ENCODE assay signal across 15 cellular contexts in genomic region chr17:66492080-66492479, GRCh38.
DNase-seq lines count a peak whose midpoint lies in the region; ATAC-seq and TF ChIP-seq lines count a peak whose summit lies in the region.
"Had no signal": no experiment of that assay in that cellular context is flagged by ENCODE, and none has a peak within 500 bp of the region (broad histone marks: within the 10 kb centered on the region; RNA-seq: fewer than 3 reads in every experiment).

No MANE protein-coding gene starts in this region.

- H2BK15ac ChIP-seq in mesendoderm (replicated peaks; ENCODE audit: low read depth) = no peak overlapping the region

- H3K4me1 ChIP-seq in GM23338 (ENCODE audit: insufficient read depth) (peaks cover 23% of the 10 kb centered on the region), mesendoderm (ENCODE audit: control insufficient read depth, low read depth, low read length) (peaks cover 6% of the 10 kb centered on the region)

- peak overlapping the region; percentile 43 for H4K8ac ChIP-seq in mesendoderm (ENCODE audit: low read depth, low read length)

- H3K9me2 ChIP-seq in GM23338 (ENCODE audit: insufficient read depth) = no peaks in the 10 kb centered on the region

- H2BK5ac ChIP-seq in mesendoderm (ENCODE audit: low read length) = no peak overlapping the region

- no peaks in the 10 kb centered on the region; the same call in 1 of the 2 replicates for H4K20me1 ChIP-seq in GM23338 (replicated peaks; ENCODE audit: insufficient read depth)

- H3K9me3 Mint-ChIP-seq in activated CD4-positive, alpha-beta T cell treated with anti-CD3 and anti-CD28 coated beads for 36 hours (ENCODE audit: low read depth) = no peaks in the 10 kb centered on the region
- H3K9me3 Mint-ChIP-seq in GM23338 = no peaks in the 10 kb centered on the region
- H3K9me3 Mint-ChIP-seq in activated T-helper 1 cell treated with anti-CD3 and anti-CD28 coated beads, Interleukin-12 subunit alpha, Interleukin-12 subunit beta, Interleukin-2, Interleukin-4 antibody, amounts not matched to agents 30 ng/mL and 10 ng/mL and 1 ng/mL, durations not matched to agents 14 hours and 24 hours and 36 hours = no peaks in the 10 kb centered on the region

- no peak overlapping the region for H3K23ac ChIP-seq in mesendoderm (ENCODE audit: low read length)

- H4K5ac ChIP-seq in mesendoderm (ENCODE audit: low read length) = no peak overlapping the region

- no peak for DNase-seq in activated CD4-positive, alpha-beta T cell treated with anti-CD3 and anti-CD28 coated beads for 36 hours
- DNase-seq in activated CD4-positive, alpha-beta T cell treated with anti-CD3 and anti-CD28 coated beads for 1 hour = no peak
- DNase-seq in GM23338 (ENCODE audit: low spot score) (no peak), mesendoderm (no peak), SW 1271 (lab: John Stamatoyannopoulos, UW) (no peak), OCI-M1 (lab: John Stamatoyannopoulos, UW) (no peak), occipital lobe (lab: John Stamatoyannopoulos, UW) (no peak)
- no peak for DNase-seq in activated T-helper 1 cell treated with anti-CD3 and anti-CD28 coated beads, Interleukin-12 subunit alpha, Interleukin-12 subunit beta, Interleukin-2, Interleukin-4 antibody, amounts not matched to agents 30 ng/mL and 10 ng/mL and 1 ng/mL, durations not matched to agents 14 hours and 24 hours and 36 hours (ENCODE audit: low spot score)
- DNase-seq: DND-41, GDM1, Karpas-422, NCI-H1105 treated with DMSO at 0.1 percent for 48 hours, NCI-H2171 treated with DMSO at 0.1 percent for 48 hours, SIG-M5 had no signal

- no CpG with 5 or more reads among the region's 4 CpGs for WGBS in mesendoderm (ENCODE audit: extremely low coverage, insufficient coverage, low lambda C conversion rate)

- no peak overlapping the region for H3K9ac ChIP-seq in mesendoderm (ENCODE audit: low read length)

- H3K27me3 ChIP-seq in GM23338 (ENCODE audit: insufficient read depth) = no peaks in the 10 kb centered on the region
- H3K27me3 ChIP-seq in mesendoderm (ENCODE audit: insufficient read depth, low read length, poor library complexity) = no peaks in the 10 kb centered on the region

- 0 out of 2 replicates have a peak overlapping the region, but pooled peaks have one; percentile 45 for H3K4me2 ChIP-seq in GM23338
- no peak overlapping the region for H3K4me2 ChIP-seq in mesendoderm (ENCODE audit: low read length)

- no peak overlapping the region for H3K56ac ChIP-seq in mesendoderm (ENCODE audit: low read length)

- H2AFZ ChIP-seq in GM23338 = no peak overlapping the region
- H2AFZ ChIP-seq: GM23248 had no signal

- H3K4ac ChIP-seq in mesendoderm (ENCODE audit: low read depth, low read length) = no peak overlapping the region

- H3K4me3 Mint-ChIP-seq in activated CD4-positive, alpha-beta T cell treated with anti-CD3 and anti-CD28 coated beads for 36 hours = no peak overlapping the region
- no peak overlapping the region for H3K4me3 Mint-ChIP-seq in GM23338
- H3K4me3 Mint-ChIP-seq in activated T-helper 1 cell treated with anti-CD3 and anti-CD28 coated beads, Interleukin-12 subunit alpha, Interleukin-12 subunit beta, Interleukin-2, Interleukin-4 antibody, amounts not matched to agents 30 ng/mL and 10 ng/mL and 1 ng/mL, durations not matched to agents 14 hours and 24 hours and 36 hours = no peak overlapping the region

- H3K27me3 Mint-ChIP-seq in activated CD4-positive, alpha-beta T cell treated with anti-CD3 and anti-CD28 coated beads for 36 hours = no peaks in the 10 kb centered on the region
- H3K27me3 Mint-ChIP-seq in GM23338 (ENCODE audit: insufficient read depth, low read depth, poor library complexity) = no peaks in the 10 kb centered on the region
- no peaks in the 10 kb centered on the region for H3K27me3 Mint-ChIP-seq in activated T-helper 1 cell treated with anti-CD3 and anti-CD28 coated beads, Interleukin-12 subunit alpha, Interleukin-12 subunit beta, Interleukin-2, Interleukin-4 antibody, amounts not matched to agents 30 ng/mL and 10 ng/mL and 1 ng/mL, durations not matched to agents 14 hours and 24 hours and 36 hours (ENCODE audit: insufficient read depth)

- H3K4me3 ChIP-seq in GM23338 (no peak overlapping the region), mesendoderm (ENCODE audit: low read length) (no peak overlapping the region)

- H3K79me2 ChIP-seq in GM23338 (replicated peaks; ENCODE audit: insufficient read depth) (no peaks in the 10 kb centered on the region), mesendoderm (ENCODE audit: control insufficient read depth, insufficient read depth, low read length) (no peaks in the 10 kb centered on the region)

- H3F3A ChIP-seq in GM23338 (replicated peaks; ENCODE audit: low read depth) = no peaks in the 10 kb centered on the region

- peaks cover 25% of the 10 kb centered on the region for H3K36me3 Mint-ChIP-seq in activated CD4-positive, alpha-beta T cell treated with anti-CD3 and anti-CD28 coated beads for 36 hours (ENCODE audit: low read depth)
- no peaks in the 10 kb centered on the region for H3K36me3 Mint-ChIP-seq in GM23338 (ENCODE audit: low read depth)
- peaks cover 21% of the 10 kb centered on the region for H3K36me3 Mint-ChIP-seq in activated T-helper 1 cell treated with anti-CD3 and anti-CD28 coated beads, Interleukin-12 subunit alpha, Interleukin-12 subunit beta, Interleukin-2, Interleukin-4 antibody, amounts not matched to agents 30 ng/mL and 10 ng/mL and 1 ng/mL, durations not matched to agents 14 hours and 24 hours and 36 hours (ENCODE audit: low read depth)

- H3K79me1 ChIP-seq in mesendoderm (ENCODE audit: low read length) = no peaks in the 10 kb centered on the region

- intact Hi-C loops in activated CD4-positive, alpha-beta T cell treated with anti-CD3 and anti-CD28 coated beads for 36 hours (cut with DNase I, micrococcal nuclease) = no loop called here
- intact Hi-C loops in activated T-helper 1 cell treated with anti-CD3 and anti-CD28 coated beads, Interleukin-12 subunit alpha, Interleukin-12 subunit beta, Interleukin-2, Interleukin-4 antibody, amounts not matched to agents 30 ng/mL and 10 ng/mL and 1 ng/mL, durations not matched to agents 14 hours and 24 hours and 36 hours (cut with micrococcal nuclease) = loop anchor here (10.0 kb wide), 1 partner anchor 53 kb away; no protein-coding TSS in a partner anchor

- no peak overlapping the region for H3K27ac ChIP-seq in GM23338 (ENCODE audit: low read depth)
- no peak overlapping the region for H3K27ac ChIP-seq in mesendoderm (ENCODE audit: low read depth, low read length)

- H3K4me1 Mint-ChIP-seq in activated CD4-positive, alpha-beta T cell treated with anti-CD3 and anti-CD28 coated beads for 36 hours = peaks cover 67% of the 10 kb centered on the region
- H3K4me1 Mint-ChIP-seq in GM23338 = peaks cover 31% of the 10 kb centered on the region
- peaks cover 66% of the 10 kb centered on the region for H3K4me1 Mint-ChIP-seq in activated T-helper 1 cell treated with anti-CD3 and anti-CD28 coated beads, Interleukin-12 subunit alpha, Interleukin-12 subunit beta, Interleukin-2, Interleukin-4 antibody, amounts not matched to agents 30 ng/mL and 10 ng/mL and 1 ng/mL, durations not matched to agents 14 hours and 24 hours and 36 hours (ENCODE audit: low read depth)

- no peak for TF ChIP-seq CTCF in GM23338 (conservative IDR thresholded peaks at IDR 0.05; ENCODE audit: low read depth in 2 of 2)

- CTCF ChIA-PET in activated CD4-positive, alpha-beta T cell treated with anti-CD3 and anti-CD28 coated beads for 36 hours (lab: Charles Lee) = interaction anchor here (0.6 to 1.3 kb wide), 2 partner anchors 15 to 75 kb away, joined by 3 to 4 read pairs; no protein-coding TSS in a partner anchor

- peak overlapping the region; percentile 52 for H3K27ac Mint-ChIP-seq in activated CD4-positive, alpha-beta T cell treated with anti-CD3 and anti-CD28 coated beads for 36 hours
- H3K27ac Mint-ChIP-seq in GM23338 = no peak overlapping the region
- peak overlapping the region; percentile 35 for H3K27ac Mint-ChIP-seq in activated T-helper 1 cell treated with anti-CD3 and anti-CD28 coated beads, Interleukin-12 subunit alpha, Interleukin-12 subunit beta, Interleukin-2, Interleukin-4 antibody, amounts not matched to agents 30 ng/mL and 10 ng/mL and 1 ng/mL, durations not matched to agents 14 hours and 24 hours and 36 hours

- H2BK120ac ChIP-seq in mesendoderm (ENCODE audit: low read depth, low read length) = no peak overlapping the region

- no peak overlapping the region for H2AK5ac ChIP-seq in mesendoderm (ENCODE audit: low read length)

- no peak for ATAC-seq in activated CD4-positive, alpha-beta T cell treated with anti-CD3 and anti-CD28 coated beads for 36 hours
- ATAC-seq in GM23338 = no peak

- H3K36me3 ChIP-seq in GM23338 (ENCODE audit: insufficient read depth) = no peaks in the 10 kb centered on the region
- no peaks in the 10 kb centered on the region for H3K36me3 ChIP-seq in mesendoderm (ENCODE audit: control insufficient read depth, insufficient read depth, low read length)

- POLR2A ChIA-PET in activated CD4-positive, alpha-beta T cell treated with anti-CD3 and anti-CD28 coated beads for 36 hours (lab: Charles Lee) = no interaction called here

- H3K18ac ChIP-seq in mesendoderm (ENCODE audit: low read length) = no peak overlapping the region

TF ChIP-seq in GM23338, 12 proteins besides CTCF, POLR2A, EP300 and RAD21 (continues in another document):
- TF ChIP-seq EZH2 (IDR thresholded peaks at IDR 0.05; ENCODE audit: low read depth, unreplicated experiment) (no peak), NANOG (IDR thresholded peaks at IDR 0.05; ENCODE audit: borderline replicate concordance) (no peak), REST (IDR thresholded peaks at IDR 0.05; ENCODE audit: unreplicated experiment) (no peak)
